Comparison of ENCODE assay signal across 20 cellular contexts in genomic region chr1:207670997-207671396, GRCh38. TPM values are rescaled to one million over a fixed set of nuclear protein-coding genes. Genes with fewer than 3 reads are reported as not detected.
"Had no signal": no experiment of that assay in that cellular context is flagged by ENCODE, and none has a peak within 500 bp of the region (broad histone marks: within the 10 kb centered on the region; RNA-seq: fewer than 3 reads in every experiment).

No MANE protein-coding gene starts in this region.

- H3K27ac ChIP-seq: neutrophil, right lobe of liver, tibial artery had no signal

- H3K27ac Mint-ChIP-seq: activated CD4-positive, alpha-beta T cell treated with anti-CD3 and anti-CD28 coated beads, Interleukin-2, amount 10 ng/mL, durations not matched to agents 24 days and 14 days; activated naive CD4-positive, alpha-beta T cell treated with anti-CD3 and anti-CD28 coated beads, Interleukin-2, amount 10 ng/mL, durations not matched to agents 7 days and 5 days; activated T-helper 17 cell treated with anti-CD3 and anti-CD28 coated beads, Interleukin-2, amount 50 U/mL, for 72 hours; naive thymus-derived CD4-positive, alpha-beta T cell; stimulated activated effector memory CD8-positive, alpha-beta T cell treated with anti-CD3 and anti-CD28 coated beads, Interleukin-12 subunit alpha, Interleukin-12 subunit beta, amount 100 ng/mL, for 72 hours had no signal

- H3K4me3 ChIP-seq: lung, right lobe of liver, tibial artery had no signal

- H3K4me1 Mint-ChIP-seq: activated CD4-positive, alpha-beta T cell treated with anti-CD3 and anti-CD28 coated beads, Interleukin-2, amount 10 ng/mL, durations not matched to agents 24 days and 14 days; activated T-helper 17 cell treated with anti-CD3 and anti-CD28 coated beads, Interleukin-2, amount 50 U/mL, for 72 hours; central memory CD8-positive, alpha-beta T cell; stimulated activated effector memory CD8-positive, alpha-beta T cell treated with anti-CD3 and anti-CD28 coated beads, Interleukin-12 subunit alpha, Interleukin-12 subunit beta, amount 100 ng/mL, for 72 hours had no signal

- H3K36me3 ChIP-seq: neutrophil, right lobe of liver, tibial artery had no signal

- ATAC-seq: activated T-helper 17 cell treated with anti-CD3 and anti-CD28 coated beads, Interleukin-2, amount 50 U/mL, for 72 hours; left colon; naive thymus-derived CD4-positive, alpha-beta T cell; right lobe of liver; stimulated activated effector memory CD8-positive, alpha-beta T cell treated with anti-CD3 and anti-CD28 coated beads, Interleukin-12 subunit alpha, Interleukin-12 subunit beta, amount 100 ng/mL, for 72 hours had no signal

- DNase-seq: activated CD4-positive, alpha-beta T cell treated with anti-CD3 and anti-CD28 coated beads, Interleukin-2, amount 10 ng/mL, durations not matched to agents 24 days and 14 days; activated naive CD4-positive, alpha-beta T cell treated with anti-CD3 and anti-CD28 coated beads, Interleukin-2, amount 10 ng/mL, durations not matched to agents 7 days and 5 days; activated T-cell treated with anti-CD3 and anti-CD28 coated beads for 4 hours; cortex of kidney; effector memory CD4-positive, alpha-beta T cell; hypothalamus; left colon; naive thymus-derived CD4-positive, alpha-beta T cell; posterior cingulate gyrus; right lobe of liver; tibial artery had no signal

- H3K9me3 Mint-ChIP-seq: activated naive CD4-positive, alpha-beta T cell treated with anti-CD3 and anti-CD28 coated beads, Interleukin-2, amount 10 ng/mL, durations not matched to agents 7 days and 5 days; central memory CD8-positive, alpha-beta T cell; stimulated activated effector memory CD8-positive, alpha-beta T cell treated with anti-CD3 and anti-CD28 coated beads, Interleukin-12 subunit alpha, Interleukin-12 subunit beta, amount 100 ng/mL, for 72 hours had no signal

- H3K9me3 ChIP-seq: neutrophil, right lobe of liver had no signal

- H3K36me3 Mint-ChIP-seq: activated naive CD4-positive, alpha-beta T cell treated with anti-CD3 and anti-CD28 coated beads, Interleukin-2, amount 10 ng/mL, durations not matched to agents 7 days and 5 days; stimulated activated effector memory CD8-positive, alpha-beta T cell treated with anti-CD3 and anti-CD28 coated beads, Interleukin-12 subunit alpha, Interleukin-12 subunit beta, amount 100 ng/mL, for 72 hours had no signal

- H3K4me3 Mint-ChIP-seq: activated CD4-positive, alpha-beta T cell treated with anti-CD3 and anti-CD28 coated beads, Interleukin-2, amount 10 ng/mL, durations not matched to agents 24 days and 14 days; activated naive CD4-positive, alpha-beta T cell treated with anti-CD3 and anti-CD28 coated beads, Interleukin-2, amount 10 ng/mL, durations not matched to agents 7 days and 5 days; activated T-helper 17 cell treated with anti-CD3 and anti-CD28 coated beads, Interleukin-2, amount 50 U/mL, for 72 hours; central memory CD8-positive, alpha-beta T cell; naive thymus-derived CD4-positive, alpha-beta T cell; stimulated activated effector memory CD8-positive, alpha-beta T cell treated with anti-CD3 and anti-CD28 coated beads, Interleukin-12 subunit alpha, Interleukin-12 subunit beta, amount 100 ng/mL, for 72 hours had no signal

RNA-seq across cellular contexts. Expression of gene CR1L, which starts 26.1 kb away (rescaled TPM):
- total RNA-seq: activated CD4-positive, alpha-beta T cell treated with anti-CD3 and anti-CD28 coated beads, Interleukin-2, amount 10 ng/mL, durations not matched to agents 24 days and 14 days; activated CD8-positive, alpha-beta memory T cell treated with anti-CD3 and anti-CD28 coated beads for 36 hours; T-helper 1 cell treated with Interleukin-12 subunit alpha and Interleukin-12 subunit beta and Interleukin-4 antibody, amounts not matched to agents 30 ng/mL and 1 ng/mL, for 36 hours had no signal
- polyA plus RNA-seq: adipose tissue; esophagus; naive thymus-derived CD4-positive, alpha-beta T cell had no signal
